In the genomic region with DNA sequence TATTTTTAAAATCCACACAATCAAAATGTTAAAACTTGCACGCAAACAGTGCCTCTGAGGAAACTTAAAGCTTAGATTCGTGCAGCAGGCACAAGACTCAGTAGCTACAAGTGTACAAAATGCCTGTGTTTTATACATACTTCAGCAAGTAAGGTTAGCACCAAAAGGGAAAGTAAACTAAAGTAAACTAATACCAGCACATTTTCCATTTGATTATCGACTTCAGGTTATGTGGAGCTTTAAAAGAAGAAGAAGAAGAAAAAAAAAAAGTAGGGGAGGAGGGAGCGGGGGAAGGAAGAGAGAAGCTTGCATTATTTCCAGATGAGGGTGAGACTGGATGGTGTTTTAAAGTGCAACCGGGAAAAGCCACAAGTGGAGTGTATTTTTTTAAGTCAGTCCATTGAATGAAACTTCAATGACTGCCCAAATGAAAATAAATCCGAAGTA, we compare ENCODE assay signal across 8 cellular contexts. TPM values are rescaled to one million over a fixed set of nuclear protein-coding genes. Genes with fewer than 3 reads are reported as not detected.
DNase-seq lines count a peak whose midpoint lies in the region; ATAC-seq and TF ChIP-seq lines count a peak whose summit lies in the region.

No MANE protein-coding gene starts in this region.

- H3K4me1 ChIP-seq in gastroesophageal sphincter: peaks cover 0 to 33% (median 6%) of the 10 kb centered on the region in 3 donors

- POLR2A ChIA-PET in activated B cell treated with CpG ODN at 0.5 μM for 24 hours (lab: Charles Lee): interaction anchor here (0.6 to 3.9 kb wide), 7 partner anchors 18 to 671 kb away, joined by 3 to 17 read pairs (median 6); partner anchors contain the start of genes CENPK and PPWD1

- H3K9me3 ChIP-seq in gastroesophageal sphincter: no peaks in the 10 kb centered on the region

- 0 to 2% methylated on average over 4 to 6 of the region's 6 CpGs for WGBS in gastroesophageal sphincter (ENCODE audit: low coverage in 1 of 2), 2 donors

- H3K27ac Mint-ChIP-seq in activated B cell treated with CpG ODN at 0.5 μM for 24 hours (peak overlapping the region; percentile 83), progenitor cell of endocrine pancreas (peak overlapping the region; percentile 92)

- CTCF ChIA-PET in activated B cell treated with CpG ODN at 0.5 μM for 24 hours (lab: Charles Lee): interaction anchor here (0.6 to 5.7 kb wide), 10 partner anchors 23 to 715 kb away, joined by 3 to 90 read pairs (median 9); no protein-coding TSS in a partner anchor

- no peak for TF ChIP-seq CTCF in activated B cell treated with CpG ODN at 0.5 μM for 24 hours (IDR thresholded peaks at IDR 0.05)
- TF ChIP-seq CTCF in gastroesophageal sphincter (IDR thresholded peaks at IDR 0.05): no peak
- no peak for TF ChIP-seq CTCF in progenitor cell of endocrine pancreas (IDR thresholded peaks at IDR 0.05; ENCODE audit: unreplicated experiment)

- H3K36me3 Mint-ChIP-seq in activated B cell treated with CpG ODN at 0.5 μM for 24 hours (ENCODE audit: low read depth) (peaks cover 8% of the 10 kb centered on the region), progenitor cell of endocrine pancreas (ENCODE audit: insufficient read depth) (no peaks in the 10 kb centered on the region)

- peaks cover 9% of the 10 kb centered on the region for H3K4me1 Mint-ChIP-seq in activated B cell treated with CpG ODN at 0.5 μM for 24 hours
- H3K4me1 Mint-ChIP-seq in progenitor cell of endocrine pancreas (ENCODE audit: low read depth): peaks cover 16% of the 10 kb centered on the region

- H3K27ac ChIP-seq in gastroesophageal sphincter: peak overlapping the region; percentile 86 to 100 (median 90)

- TF ChIP-seq EP300 in gastroesophageal sphincter (IDR thresholded peaks at IDR 0.05): no peak

- DNase-seq in DMS114 treated with DMSO at 0.1 percent for 48 hours (lab: John Stamatoyannopoulos, UW; ENCODE audit: unreplicated experiment): peak; percentile 47
- DNase-seq in activated B cell treated with CpG ODN at 0.5 μM for 24 hours: no peak
- no peak for DNase-seq in progenitor cell of endocrine pancreas (ENCODE audit: low spot score, unreplicated experiment)
- no peak for DNase-seq in effector CD4-positive, alpha-beta T cell
- DNase-seq in epidermal melanocyte (ENCODE audit: insufficient read length, low spot score): no peak

- ATAC-seq in HG02623 (IDR thresholded peaks at IDR 0.05; ENCODE audit: unreplicated experiment): peak; percentile 13
- no peak for ATAC-seq in activated B cell treated with CpG ODN at 0.5 μM for 24 hours (ENCODE audit: low read depth)
- ATAC-seq in gastroesophageal sphincter: peak; percentile 29
- no peak for ATAC-seq in GM21529 (IDR thresholded peaks at IDR 0.05; ENCODE audit: unreplicated experiment)

- intact Hi-C loops in activated B cell treated with CpG ODN at 0.5 μM for 24 hours (cut with micrococcal nuclease): loop anchor here (1.0 to 10.0 kb wide), 5 partner anchors 81 to 1035 kb away; partner anchors contain the start of genes CENPK, ERBIN, PPWD1 and SREK1

- no peaks in the 10 kb centered on the region for H3K27me3 Mint-ChIP-seq in activated B cell treated with CpG ODN at 0.5 μM for 24 hours
- H3K27me3 Mint-ChIP-seq in progenitor cell of endocrine pancreas: no peaks in the 10 kb centered on the region

- TF ChIP-seq POLR2A in gastroesophageal sphincter (IDR thresholded peaks at IDR 0.05): no peak

- H3K36me3 ChIP-seq in gastroesophageal sphincter: no peaks in the 10 kb centered on the region

- H3K27me3 ChIP-seq in gastroesophageal sphincter: no peaks in the 10 kb centered on the region

- H3K9me3 Mint-ChIP-seq in activated B cell treated with CpG ODN at 0.5 μM for 24 hours (no peaks in the 10 kb centered on the region), progenitor cell of endocrine pancreas (ENCODE audit: low read depth) (no peaks in the 10 kb centered on the region)

- peak overlapping the region; percentile 59 to 95 for H3K4me3 ChIP-seq in gastroesophageal sphincter

- H3K4me3 Mint-ChIP-seq in activated B cell treated with CpG ODN at 0.5 μM for 24 hours (no peak overlapping the region), progenitor cell of endocrine pancreas (ENCODE audit: low read depth) (no peak overlapping the region)

RNA-seq across cellular contexts. Expression of gene ADAMTS6, which starts 0.6 kb away (rescaled TPM):
- total RNA-seq in activated B cell treated with CpG ODN at 0.5 μM for 24 hours: 3.2 and 4.1 TPM in 2 replicates
- total RNA-seq in gastroesophageal sphincter: 10 to 100 TPM in 2 of 4 donors, 1 to 10 TPM in 2; 2.6 to 25.2 (median 12.3) TPM
- 12.3 and 13.0 TPM in 2 replicates for total RNA-seq in progenitor cell of endocrine pancreas

Comparison
In these comparisons a context has a peak if more than half of its experiments do, and no peak if none do; other contexts are left out.
1. ATAC-seq: peak in HG02623 (single experiment) and gastroesophageal sphincter (single experiment); none in activated B cell treated with CpG ODN at 0.5 μM for 24 hours (single experiment) and GM21529 (single experiment).